ENCODE assay signal across 13 cellular contexts in genomic region chr6:15427360-15428070, GRCh38.
DNase-seq lines count a peak whose midpoint lies in the region; ATAC-seq and TF ChIP-seq lines count a peak whose summit lies in the region.
"Had no signal": no experiment of that assay in that cellular context is flagged by ENCODE, and none has a peak within 500 bp of the region (broad histone marks: within the 10 kb centered on the region; RNA-seq: fewer than 3 reads in every experiment).

No MANE protein-coding gene starts in this region.

- no peaks in the 10 kb centered on the region for H3K9me3 ChIP-seq in vagina
- H3K9me3 ChIP-seq: SK-N-SH, suprapubic skin had no signal

- H3K27me3 Mint-ChIP-seq in type B pancreatic cell: no peaks in the 10 kb centered on the region
- H3K27me3 Mint-ChIP-seq in stimulated activated naive CD8-positive, alpha-beta T cell treated with anti-CD3 and anti-CD28 coated beads, Interleukin-15, amount 100 ng/mL, for 72 hours: no peaks in the 10 kb centered on the region

- peak overlapping the region; percentile 48 for H3K4me3 Mint-ChIP-seq in type B pancreatic cell
- peak overlapping the region in 1 of 2 donors; percentile 20 for H3K4me3 Mint-ChIP-seq in stimulated activated naive CD8-positive, alpha-beta T cell treated with anti-CD3 and anti-CD28 coated beads, Interleukin-15, amount 100 ng/mL, for 72 hours

- no peaks in the 10 kb centered on the region for H3K9me3 Mint-ChIP-seq in type B pancreatic cell
- H3K9me3 Mint-ChIP-seq in stimulated activated naive CD8-positive, alpha-beta T cell treated with anti-CD3 and anti-CD28 coated beads, Interleukin-15, amount 100 ng/mL, for 72 hours: no peaks in the 10 kb centered on the region

- intact Hi-C loops in Right ventricle myocardium inferior (cut with DNase I) (no loop called here), cardiac septum (cut with DNase I) (loop anchor here (2.0 kb wide), 1 partner anchor 27 kb away; no protein-coding TSS in a partner anchor), vagina (cut with DNase I) (no loop called here)

- H3K4me1 Mint-ChIP-seq in type B pancreatic cell (ENCODE audit: unreplicated experiment): peaks cover 49% of the 10 kb centered on the region
- peaks cover 96% of the 10 kb centered on the region for H3K4me1 Mint-ChIP-seq in stimulated activated naive CD8-positive, alpha-beta T cell treated with anti-CD3 and anti-CD28 coated beads, Interleukin-15, amount 100 ng/mL, for 72 hours

- TF ChIP-seq POLR2A in vagina (IDR thresholded peaks at IDR 0.05): no peak

- no peak overlapping the region for H3K27ac ChIP-seq in vagina
- H3K27ac ChIP-seq: epithelial cell of prostate, suprapubic skin had no signal

- H3K4me1 ChIP-seq in vagina: peaks cover 52% of the 10 kb centered on the region

- no peaks in the 10 kb centered on the region for H3K27me3 ChIP-seq in vagina
- H3K27me3 ChIP-seq: suprapubic skin had no signal

- DNase-seq in Right ventricle myocardium inferior (ENCODE audit: missing footprints): no peak
- DNase-seq in cardiac septum (ENCODE audit: low spot score): no peak
- peak; percentile 6 for DNase-seq in NCI-H748 treated with DMSO at 0.1 percent for 48 hours (lab: John Stamatoyannopoulos, UW)
- DNase-seq in fibroblast of gingiva (ENCODE audit: low read depth): peak; percentile 34
- no peak for DNase-seq in type B pancreatic cell (ENCODE audit: extremely low spot score, unreplicated experiment)
- no peak for DNase-seq in stimulated activated naive CD8-positive, alpha-beta T cell treated with anti-CD3 and anti-CD28 coated beads, Interleukin-15, amount 100 ng/mL, for 72 hours
- no peak for DNase-seq in NK-92 treated with Interleukin-12 subunit alpha and Interleukin-12 subunit beta, amount 100 ng/mL, for 24 hours (lab: John Stamatoyannopoulos, UW)
- no peak for DNase-seq in vagina (ENCODE audit: extremely low spot score in 2 of 2)
- DNase-seq: Calu3, left ventricle myocardium superior, SK-N-SH had no signal

- H3K4me3 ChIP-seq in vagina: no peak overlapping the region
- H3K4me3 ChIP-seq: suprapubic skin had no signal

- ATAC-seq in Right ventricle myocardium inferior: peak; percentile 32
- no peak for ATAC-seq in stimulated activated naive CD8-positive, alpha-beta T cell treated with anti-CD3 and anti-CD28 coated beads, Interleukin-15, amount 100 ng/mL, for 72 hours
- ATAC-seq: left ventricle myocardium superior had no signal

- peak overlapping the region; percentile 6 for H3K27ac Mint-ChIP-seq in type B pancreatic cell
- no peak overlapping the region for H3K27ac Mint-ChIP-seq in stimulated activated naive CD8-positive, alpha-beta T cell treated with anti-CD3 and anti-CD28 coated beads, Interleukin-15, amount 100 ng/mL, for 72 hours

- TF ChIP-seq CTCF in type B pancreatic cell (conservative IDR thresholded peaks at IDR 0.05) (no peak), vagina (IDR thresholded peaks at IDR 0.05) (no peak)

- H3K36me3 ChIP-seq in vagina: no peaks in the 10 kb centered on the region
- H3K36me3 ChIP-seq: suprapubic skin had no signal

- H3K36me3 Mint-ChIP-seq in type B pancreatic cell: peaks cover 9% of the 10 kb centered on the region

Comparison
In these comparisons a context has a peak if more than half of its experiments do, and no peak if none do; other contexts are left out.
1. DNase-seq: peak in NCI-H748 treated with DMSO at 0.1 percent for 48 hours (single experiment) and fibroblast of gingiva (single experiment); none in Right ventricle myocardium inferior (single experiment), cardiac septum (single experiment), type B pancreatic cell (single experiment), stimulated activated naive CD8-positive, alpha-beta T cell treated with anti-CD3 and anti-CD28 coated beads, Interleukin-15, amount 100 ng/mL, for 72 hours (0 of 2), NK-92 treated with Interleukin-12 subunit alpha and Interleukin-12 subunit beta, amount 100 ng/mL, for 24 hours (single experiment) and vagina (0 of 2).